In genomic region chr14:76091036-76091435, GRCh38 we compare ENCODE assay signal across 11 cellular contexts.
DNase-seq lines count a peak whose midpoint lies in the region; ATAC-seq and TF ChIP-seq lines count a peak whose summit lies in the region.
"Had no signal": no experiment of that assay in that cellular context is flagged by ENCODE, and none has a peak within 500 bp of the region (broad histone marks: within the 10 kb centered on the region; RNA-seq: fewer than 3 reads in every experiment).

No MANE protein-coding gene starts in this region.

- H2AFZ ChIP-seq in OCI-LY3 (ENCODE audit: low read depth, low read length), result no peak overlapping the region

- intact Hi-C loops in posterior vena cava (cut with DNase I), result no loop called here

- H4K20me1 ChIP-seq in OCI-LY3 (ENCODE audit: insufficient read depth, low read length), result no peaks in the 10 kb centered on the region

- H3K9me3 ChIP-seq in OCI-LY3 (ENCODE audit: insufficient read depth, low read length), result no peaks in the 10 kb centered on the region

- ATAC-seq in GM19395 (IDR thresholded peaks at IDR 0.05; ENCODE audit: unreplicated experiment), result no peak

- no peak overlapping the region for H3K4me2 ChIP-seq in OCI-LY3 (ENCODE audit: low read length)

- no peaks in the 10 kb centered on the region for H3K79me2 ChIP-seq in OCI-LY3 (ENCODE audit: low read length)

- no peak overlapping the region for H3K27ac ChIP-seq in OCI-LY3 (ENCODE audit: low read length)
- H3K27ac ChIP-seq: VCaP had no signal

- H3K27me3 ChIP-seq in OCI-LY3 (ENCODE audit: low read depth, low read length), result no peaks in the 10 kb centered on the region

- H3K4me3 ChIP-seq in OCI-LY3 (ENCODE audit: low read length) (no peak overlapping the region), fibroblast of pulmonary artery (replicated peaks; ENCODE audit: low read depth, low read length) (no peak overlapping the region)

- no peak overlapping the region for H3K9ac ChIP-seq in OCI-LY3 (ENCODE audit: low read length)

- no peaks in the 10 kb centered on the region for H3K4me1 ChIP-seq in OCI-LY3 (ENCODE audit: low read length)

- TF ChIP-seq CTCF in OCI-LY3 (IDR thresholded peaks at IDR 0.05; ENCODE audit: low read depth, low read length), result peak; percentile 37
- peak; percentile 27 for TF ChIP-seq CTCF in fibroblast of pulmonary artery (IDR thresholded peaks at IDR 0.05; ENCODE audit: low read length, missing control alignments)

- H3K36me3 ChIP-seq in OCI-LY3 (replicated peaks; ENCODE audit: low read depth, low read length), result no peaks in the 10 kb centered on the region

- peak; percentile 41 for DNase-seq in ELF-1 (ENCODE audit: low read depth, low spot score)
- peak; percentile 10 for DNase-seq in fibroblast of pulmonary artery (ENCODE audit: low read depth)
- DNase-seq in posterior vena cava (ENCODE audit: low spot score), result peak; percentile 86
- no peak for DNase-seq in OCI-M2 (lab: John Stamatoyannopoulos, UW; ENCODE audit: unreplicated experiment)
- no peak for DNase-seq in activated CD8-positive, alpha-beta memory T cell treated with anti-CD3 and anti-CD28 coated beads, Interleukin-2, amount 50 U/mL, for 4 hours
- no peak for DNase-seq in NCI-H748 treated with DMSO at 0.1 percent for 48 hours (lab: John Stamatoyannopoulos, UW)
- DNase-seq: midbrain, NCI-H1436 had no signal

Comparison
In these comparisons a context has a peak if more than half of its experiments do, and no peak if none do; other contexts are left out.
1. DNase-seq: peak in ELF-1 (single experiment), fibroblast of pulmonary artery (single experiment) and posterior vena cava (single experiment); none in OCI-M2 (single experiment), activated CD8-positive, alpha-beta memory T cell treated with anti-CD3 and anti-CD28 coated beads, Interleukin-2, amount 50 U/mL, for 4 hours (single experiment) and NCI-H748 treated with DMSO at 0.1 percent for 48 hours (single experiment).